10 cellular contexts compared by ENCODE assay signal in genomic region chrX:17738737-17739535, GRCh38. TPM values are rescaled to one million over a fixed set of nuclear protein-coding genes. Genes with fewer than 3 reads are reported as not detected.
A peak's percentile ranks its signal among the peaks of the same experiment; 100 is the strongest.
DNase-seq lines count a peak whose midpoint lies in the region; ATAC-seq and TF ChIP-seq lines count a peak whose summit lies in the region.
"Had no signal": no experiment of that assay in that cellular context is flagged by ENCODE, and none has a peak within 500 bp of the region (broad histone marks: within the 10 kb centered on the region; RNA-seq: fewer than 3 reads in every experiment).

No MANE protein-coding gene starts in this region.

- H3K36me3 Mint-ChIP-seq in CD4-positive, CD25-positive, alpha-beta regulatory T cell = no peaks in the 10 kb centered on the region

- H3K36me3 ChIP-seq in CD4-positive, CD25-positive, alpha-beta regulatory T cell (ENCODE audit: control insufficient read depth, insufficient read depth, low read length) = no peaks in the 10 kb centered on the region
- no peaks in the 10 kb centered on the region for H3K36me3 ChIP-seq in PC-3 (ENCODE audit: low read depth, low read length)
- no peaks in the 10 kb centered on the region for H3K36me3 ChIP-seq in endocrine pancreas (ENCODE audit: control insufficient read depth, insufficient read depth, low read length)
- no peaks in the 10 kb centered on the region for H3K36me3 ChIP-seq in osteoblast (ENCODE audit: insufficient read depth, low read length)

- H3F3A ChIP-seq in PC-3 (ENCODE audit: low read length, unreplicated experiment) = no peaks in the 10 kb centered on the region

- H3K9me3 ChIP-seq in CD4-positive, CD25-positive, alpha-beta regulatory T cell (ENCODE audit: control insufficient read depth in 2 of 2, low read length in 2 of 2) = no peaks in the 10 kb centered on the region
- H3K9me3 ChIP-seq in PC-3 (ENCODE audit: low read length) (no peaks in the 10 kb centered on the region), endocrine pancreas (ENCODE audit: control insufficient read depth, low read length) (no peaks in the 10 kb centered on the region), osteoblast (ENCODE audit: low read depth, low read length) (no peaks in the 10 kb centered on the region)

- peak overlapping the region; percentile 79 for H2AFZ ChIP-seq in PC-3 (ENCODE audit: low read length)
- no peak overlapping the region for H2AFZ ChIP-seq in osteoblast (ENCODE audit: low read length)

- H3K4me2 ChIP-seq in PC-3 (ENCODE audit: low read length) (peak overlapping the region; percentile 87), osteoblast (ENCODE audit: insufficient read depth, low read length) (peak overlapping the region; percentile 85)

- H3K27ac ChIP-seq in CD4-positive, CD25-positive, alpha-beta regulatory T cell (ENCODE audit: insufficient read depth, low read length, poor library complexity, severe bottlenecking) = peak overlapping the region; percentile 68
- H3K27ac ChIP-seq in PC-3 (ENCODE audit: low read length) = peak overlapping the region; percentile 72
- H3K27ac ChIP-seq in osteoblast (ENCODE audit: low read depth, low read length) = peak overlapping the region; percentile 95

- POLR2A ChIA-PET in PC-3 (lab: Charles Lee; ENCODE audit: unreplicated experiment) = interaction anchor here (0.7 kb wide), 1 partner anchor 441 kb away, joined by 8 read pairs; no protein-coding TSS in a partner anchor

- intact Hi-C loops in PC-3 (cut with micrococcal nuclease) = loop anchor here (5.0 to 10.0 kb wide), 3 partner anchors 37 to 616 kb away; partner anchors contain the start of gene SCML2

- peaks cover 16% of the 10 kb centered on the region for H3K27me3 Mint-ChIP-seq in CD4-positive, CD25-positive, alpha-beta regulatory T cell

- no TSS peak for BruUV-seq in PC-3 (replicated peaks; lab: Mats Ljungman, UMichigan)

- H3K27me3 ChIP-seq in CD4-positive, CD25-positive, alpha-beta regulatory T cell (ENCODE audit: control insufficient read depth, insufficient read depth, low read length) = no peaks in the 10 kb centered on the region
- H3K27me3 ChIP-seq in PC-3 (ENCODE audit: low read length) (no peaks in the 10 kb centered on the region), endocrine pancreas (ENCODE audit: control insufficient read depth, insufficient read depth, low read length) (no peaks in the 10 kb centered on the region), osteoblast (ENCODE audit: insufficient read depth, low read length) (no peaks in the 10 kb centered on the region)

- H3K4me3 Mint-ChIP-seq in CD4-positive, CD25-positive, alpha-beta regulatory T cell = peak overlapping the region; percentile 91 to 97 (median 95)

- peak overlapping the region; percentile 81 for H3K9ac ChIP-seq in PC-3 (ENCODE audit: low read length)
- H3K9ac ChIP-seq in endocrine pancreas (ENCODE audit: control insufficient read depth, insufficient read depth, low read length) = no peak overlapping the region

- CTCF ChIA-PET in PC-3 (lab: Charles Lee) = no interaction called here

- H3K4me1 ChIP-seq in CD4-positive, CD25-positive, alpha-beta regulatory T cell (ENCODE audit: control insufficient read depth, insufficient read depth, low read length, poor library complexity, severe bottlenecking) = peaks cover 6% of the 10 kb centered on the region
- peaks cover 22% of the 10 kb centered on the region for H3K4me1 ChIP-seq in PC-3 (ENCODE audit: insufficient read depth, low read length)
- H3K4me1 ChIP-seq in endocrine pancreas (ENCODE audit: control insufficient read depth, insufficient read depth, low read length) = no peaks in the 10 kb centered on the region
- peaks cover 4% of the 10 kb centered on the region for H3K4me1 ChIP-seq in osteoblast (ENCODE audit: insufficient read depth, low read length)

- ATAC-seq in CD4-positive, CD25-positive, alpha-beta regulatory T cell (ENCODE audit: low read depth in 2 of 2) = no peak
- ATAC-seq in PC-3 (no peak), HG03469 (IDR thresholded peaks at IDR 0.05; ENCODE audit: unreplicated experiment) (no peak)

- H3K4me3 ChIP-seq in CD4-positive, CD25-positive, alpha-beta regulatory T cell (ENCODE audit: low read depth, low read length) = peak overlapping the region; percentile 62
- peak overlapping the region; percentile 87 for H3K4me3 ChIP-seq in PC-3 (ENCODE audit: low read length)
- H3K4me3 ChIP-seq in endocrine pancreas (ENCODE audit: control insufficient read depth, insufficient read depth, low read length) = peak overlapping the region; percentile 71
- H3K4me3 ChIP-seq in osteoblast (ENCODE audit: insufficient read depth, low read length) = peak overlapping the region; percentile 83

- H3K9me3 Mint-ChIP-seq in CD4-positive, CD25-positive, alpha-beta regulatory T cell = peaks cover 0 to 2% (median 0%) of the 10 kb centered on the region in 7 donors

- peak in 1 of 3 donors; percentile 3 for DNase-seq in CD4-positive, CD25-positive, alpha-beta regulatory T cell
- DNase-seq in PC-3 = no peak
- DNase-seq in osteoblast (ENCODE audit: insufficient read length, low spot score, missing footprints) = no peak
- DNase-seq in NCI-H2081 (lab: John Stamatoyannopoulos, UW) = no peak
- no peak for DNase-seq in hypothalamus (lab: John Stamatoyannopoulos, UW)
- DNase-seq in NCI-H2029 treated with DMSO at 0.1 percent for 48 hours (lab: John Stamatoyannopoulos, UW) = no peak
- DNase-seq: central memory CD4-positive, alpha-beta T cell; Kasumi-1 had no signal

- H3K4me1 Mint-ChIP-seq in CD4-positive, CD25-positive, alpha-beta regulatory T cell = peaks cover 11 to 33% (median 17%) of the 10 kb centered on the region in 4 donors

- H3K79me2 ChIP-seq in PC-3 (ENCODE audit: low read length) = peaks cover 65% of the 10 kb centered on the region
- H3K79me2 ChIP-seq in osteoblast (ENCODE audit: insufficient read depth, low read length) = peaks cover 53% of the 10 kb centered on the region

- H3K9me2 ChIP-seq in PC-3 (replicated peaks; ENCODE audit: low read length) = no peaks in the 10 kb centered on the region

- H4K20me1 ChIP-seq in PC-3 (ENCODE audit: low read length) (peaks cover 23% of the 10 kb centered on the region; the same call in 1 of the 2 replicates), osteoblast (ENCODE audit: insufficient read depth, low read length) (no peaks in the 10 kb centered on the region)

- H3K27ac Mint-ChIP-seq in CD4-positive, CD25-positive, alpha-beta regulatory T cell = peak overlapping the region; percentile 76 to 94 (median 91)

- TF ChIP-seq CTCF in PC-3 (conservative IDR thresholded peaks at IDR 0.05; ENCODE audit: low read depth, low read length) (no peak), osteoblast (IDR thresholded peaks at IDR 0.05; ENCODE audit: extremely low read depth, low read depth, low read length) (no peak)

RNA-seq across cellular contexts. Expression of gene SCML1, which starts 1.6 kb away (rescaled TPM):
- 11.6 TPM for total RNA-seq in CD4-positive, CD25-positive, alpha-beta regulatory T cell
- polyA plus RNA-seq in CD4-positive, CD25-positive, alpha-beta regulatory T cell = 1 to 10 TPM in 3 of 4 donors, under 1 TPM in 1; 0.24 to 3.6 (median 2.0) TPM
- 11.2 and 13.0 TPM in 2 replicates for total RNA-seq in PC-3 (2014; rRNA removed)
- 12.3 and 12.7 TPM in 2 replicates for total RNA-seq in osteoblast
